In the genomic region with DNA sequence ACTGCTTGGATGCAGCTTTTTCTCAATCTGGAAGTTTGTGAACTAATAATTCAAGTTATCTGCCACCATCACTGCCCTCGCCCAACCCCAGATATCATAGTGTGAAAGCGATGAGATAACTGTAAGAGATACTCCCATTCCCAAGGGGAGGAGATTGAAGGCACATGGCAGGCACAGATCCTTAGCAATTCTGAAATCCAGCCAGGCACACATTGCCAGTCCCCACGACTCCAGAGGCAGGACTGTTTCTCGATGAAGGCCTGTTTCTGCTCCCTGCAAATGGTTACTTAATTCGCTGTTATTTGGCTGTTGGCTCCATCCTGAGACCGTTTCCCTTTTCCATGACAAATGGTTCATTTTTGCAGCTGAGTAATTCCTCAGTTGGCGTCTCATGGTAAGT, we compare ENCODE assay signal across 1 cellular context.
TF ChIP-seq lines count a peak whose summit lies in the region.

No MANE protein-coding gene starts in this region.

TF ChIP-seq in H1, 55 proteins besides CTCF, POLR2A, EP300 and RAD21 (continued from another document):
- TF ChIP-seq TAF1 (IDR thresholded peaks at IDR 0.05; ENCODE audit: low read depth, low read length) (no peak), NRF1 (IDR thresholded peaks at IDR 0.05; ENCODE audit: low read depth, low read length) (no peak), BACH1 (IDR thresholded peaks at IDR 0.05; ENCODE audit: low read length) (no peak), ZNF274 (IDR thresholded peaks at IDR 0.05; ENCODE audit: borderline replicate concordance, extremely low read depth, low read length) (no peak), SIX5 (IDR thresholded peaks at IDR 0.05; ENCODE audit: low read depth, low read length) (no peak), SUZ12 (IDR thresholded peaks at IDR 0.05; ENCODE audit: low read length) (no peak), CHD1 (IDR thresholded peaks at IDR 0.05; ENCODE audit: low read depth, low read length) (no peak)
- TF ChIP-seq, protein P1, sequence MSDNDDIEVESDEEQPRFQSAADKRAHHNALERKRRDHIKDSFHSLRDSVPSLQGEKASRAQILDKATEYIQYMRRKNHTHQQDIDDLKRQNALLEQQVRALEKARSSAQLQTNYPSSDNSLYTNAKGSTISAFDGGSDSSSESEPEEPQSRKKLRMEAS (IDR thresholded peaks at IDR 0.05) = no peak
